In the genomic region with DNA sequence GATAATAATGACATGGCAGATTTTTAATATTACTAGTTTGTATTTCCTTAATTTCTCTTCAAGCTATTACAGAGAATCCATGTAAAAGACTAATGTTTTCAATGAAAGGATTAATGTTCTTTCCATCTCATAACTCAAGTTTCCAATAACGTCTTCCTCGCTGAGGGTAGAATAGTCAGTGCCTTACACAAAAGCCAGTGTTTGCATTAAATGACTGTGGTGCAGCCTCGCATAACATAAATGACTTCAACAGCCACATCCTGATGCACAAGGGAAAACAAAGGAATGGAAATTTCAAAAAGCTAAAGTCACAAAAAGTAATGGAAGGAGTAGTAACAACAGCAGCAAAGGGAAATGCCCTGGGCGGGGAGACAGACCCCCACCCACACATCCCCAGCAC, we compare ENCODE assay signal across 20 cellular contexts.
DNase-seq lines count a peak whose midpoint lies in the region; ATAC-seq, FAIRE-seq and TF ChIP-seq lines count a peak whose summit lies in the region.
"Had no signal": no experiment of that assay in that cellular context is flagged by ENCODE, and none has a peak within 500 bp of the region (broad histone marks: within the 10 kb centered on the region; RNA-seq: fewer than 3 reads in every experiment).

No MANE protein-coding gene starts in this region.

- H3K36me3 ChIP-seq in astrocyte (ENCODE audit: insufficient read depth, low read length), result no peaks in the 10 kb centered on the region

- peak; percentile 23 for FAIRE-seq in astrocyte (lab: Jason Lieb, UNC)
- FAIRE-seq: GM12892 had no signal

- H3K36me3 Mint-ChIP-seq in activated CD4-positive, alpha-beta memory T cell treated with anti-CD3 and anti-CD28 coated beads for 36 hours, result peaks cover 17% of the 10 kb centered on the region
- H3K36me3 Mint-ChIP-seq in activated CD4-positive, alpha-beta memory T cell treated with anti-CD3 and anti-CD28 coated beads, Interleukin-2, amount 10 ng/mL, durations not matched to agents 7 days and 5 days (ENCODE audit: low read depth), result peaks cover 69% of the 10 kb centered on the region
- H3K36me3 Mint-ChIP-seq in astrocyte (ENCODE audit: low read depth, unreplicated experiment), result peaks cover 19% of the 10 kb centered on the region
- peaks cover 45 to 57% of the 10 kb centered on the region in 2 donors for H3K36me3 Mint-ChIP-seq in stimulated activated naive B cell treated with anti-CD40 and anti-IgM and Interleukin-4, amounts not matched to agents 10 μg/mL and 1 μg/mL and 100 μg/mL, for 72 hours

- no peak for ATAC-seq in stimulated activated naive B cell treated with anti-CD40 and anti-IgM and Interleukin-4, amounts not matched to agents 10 μg/mL and 1 μg/mL and 100 μg/mL, for 72 hours (replicated peaks)
- ATAC-seq in sciatic nerve, result no peak
- ATAC-seq: HCT116 had no signal

- H4K20me1 ChIP-seq in astrocyte (ENCODE audit: insufficient read depth, low read length), result peaks cover 4% of the 10 kb centered on the region

- no peak overlapping the region for H2AFZ ChIP-seq in astrocyte (ENCODE audit: low read depth, low read length)
- H2AFZ ChIP-seq: GM23248 had no signal

- no peak for TF ChIP-seq CTCF in astrocyte (IDR thresholded peaks at IDR 0.05; ENCODE audit: insufficient read depth, low read depth, low read length)

- peaks cover 14% of the 10 kb centered on the region for H3K79me2 ChIP-seq in astrocyte (ENCODE audit: insufficient read depth, low read length)

- no peaks in the 10 kb centered on the region for H3K27me3 Mint-ChIP-seq in activated CD4-positive, alpha-beta memory T cell treated with anti-CD3 and anti-CD28 coated beads for 36 hours
- no peaks in the 10 kb centered on the region for H3K27me3 Mint-ChIP-seq in activated CD4-positive, alpha-beta memory T cell treated with anti-CD3 and anti-CD28 coated beads, Interleukin-2, amount 10 ng/mL, durations not matched to agents 7 days and 5 days
- no peaks in the 10 kb centered on the region for H3K27me3 Mint-ChIP-seq in astrocyte (ENCODE audit: low read depth, unreplicated experiment)
- no peaks in the 10 kb centered on the region for H3K27me3 Mint-ChIP-seq in stimulated activated naive B cell treated with anti-CD40 and anti-IgM and Interleukin-4, amounts not matched to agents 10 μg/mL and 1 μg/mL and 100 μg/mL, for 72 hours

- intact Hi-C loops in activated CD4-positive, alpha-beta memory T cell treated with anti-CD3 and anti-CD28 coated beads for 36 hours (cut with micrococcal nuclease), result no loop called here
- intact Hi-C loops in sciatic nerve (cut with DNase I), result no loop called here

- H3K4me1 ChIP-seq in astrocyte (ENCODE audit: insufficient read depth, low read length), result peaks cover 11% of the 10 kb centered on the region

- H3K4me1 Mint-ChIP-seq in activated CD4-positive, alpha-beta memory T cell treated with anti-CD3 and anti-CD28 coated beads for 36 hours (ENCODE audit: low read depth), result peaks cover 57% of the 10 kb centered on the region
- peaks cover 54% of the 10 kb centered on the region for H3K4me1 Mint-ChIP-seq in activated CD4-positive, alpha-beta memory T cell treated with anti-CD3 and anti-CD28 coated beads, Interleukin-2, amount 10 ng/mL, durations not matched to agents 7 days and 5 days
- peaks cover 26% of the 10 kb centered on the region for H3K4me1 Mint-ChIP-seq in astrocyte (ENCODE audit: low read depth, unreplicated experiment)
- H3K4me1 Mint-ChIP-seq in stimulated activated naive B cell treated with anti-CD40 and anti-IgM and Interleukin-4, amounts not matched to agents 10 μg/mL and 1 μg/mL and 100 μg/mL, for 72 hours, result peaks cover 11 to 16% of the 10 kb centered on the region in 2 donors

- H3K9ac ChIP-seq in astrocyte (ENCODE audit: low read length), result no peak overlapping the region
- H3K9ac ChIP-seq: GM23248 had no signal

- H3K9me3 ChIP-seq in astrocyte (ENCODE audit: insufficient read depth, low read depth, low read length), result no peaks in the 10 kb centered on the region

- DNase-seq in activated CD4-positive, alpha-beta memory T cell treated with anti-CD3 and anti-CD28 coated beads for 36 hours, result no peak
- DNase-seq in activated CD4-positive, alpha-beta memory T cell treated with anti-CD3 and anti-CD28 coated beads, Interleukin-2, amount 10 ng/mL, durations not matched to agents 7 days and 5 days, result no peak
- DNase-seq in NCI-H526 treated with DMSO at 0.1 percent for 48 hours (lab: John Stamatoyannopoulos, UW) (peak; percentile 49), astrocyte (ENCODE audit: low read depth) (no peak), sciatic nerve (ENCODE audit: low spot score) (no peak), CD1c-positive myeloid dendritic cell (ENCODE audit: extremely low spot score) (no peak), NCI-H2171 treated with DMSO at 0.1 percent for 48 hours (lab: John Stamatoyannopoulos, UW) (no peak)
- no peak for DNase-seq in stimulated activated naive B cell treated with anti-CD40 and anti-IgM and Interleukin-4, amounts not matched to agents 10 μg/mL and 1 μg/mL and 100 μg/mL, for 72 hours
- DNase-seq: DMS 273 treated with DMSO at 0.1 percent for 48 hours, GF-D8, GM23248, KG1, NCI-H1417 treated with DMSO at 0.1 percent for 48 hours, NCI-H1930, NCI-H2171, NCI-H446 treated with DMSO at 0.1 percent for 48 hours, NCI-H774 had no signal

- no peak overlapping the region for H3K27ac Mint-ChIP-seq in activated CD4-positive, alpha-beta memory T cell treated with anti-CD3 and anti-CD28 coated beads for 36 hours
- no peak overlapping the region for H3K27ac Mint-ChIP-seq in activated CD4-positive, alpha-beta memory T cell treated with anti-CD3 and anti-CD28 coated beads, Interleukin-2, amount 10 ng/mL, durations not matched to agents 7 days and 5 days
- no peak overlapping the region for H3K27ac Mint-ChIP-seq in astrocyte (ENCODE audit: unreplicated experiment)
- peak overlapping the region; percentile 6 for H3K27ac Mint-ChIP-seq in stimulated activated naive B cell treated with anti-CD40 and anti-IgM and Interleukin-4, amounts not matched to agents 10 μg/mL and 1 μg/mL and 100 μg/mL, for 72 hours

- no peak overlapping the region for H3K4me2 ChIP-seq in astrocyte (ENCODE audit: low read length)

- H3K27ac ChIP-seq in astrocyte (ENCODE audit: low read depth, low read length), result no peak overlapping the region
- H3K27ac ChIP-seq: GM23248, RWPE1 had no signal

- H3K27me3 ChIP-seq in astrocyte (ENCODE audit: insufficient read depth, low read length), result no peaks in the 10 kb centered on the region

- no peak overlapping the region for H3K4me3 ChIP-seq in astrocyte (ENCODE audit: insufficient read depth, low read depth, low read length)
- H3K4me3 ChIP-seq: GM23248 had no signal

- CTCF ChIA-PET in activated CD4-positive, alpha-beta memory T cell treated with anti-CD3 and anti-CD28 coated beads for 36 hours (lab: Charles Lee), result no interaction called here
- CTCF ChIA-PET in activated CD4-positive, alpha-beta memory T cell treated with anti-CD3 and anti-CD28 coated beads, Interleukin-2, amount 10 ng/mL, durations not matched to agents 7 days and 5 days (lab: Charles Lee), result no interaction called here

- H3K9me3 Mint-ChIP-seq in activated CD4-positive, alpha-beta memory T cell treated with anti-CD3 and anti-CD28 coated beads for 36 hours, result no peaks in the 10 kb centered on the region
- peaks cover 12% of the 10 kb centered on the region for H3K9me3 Mint-ChIP-seq in activated CD4-positive, alpha-beta memory T cell treated with anti-CD3 and anti-CD28 coated beads, Interleukin-2, amount 10 ng/mL, durations not matched to agents 7 days and 5 days
- H3K9me3 Mint-ChIP-seq in astrocyte (ENCODE audit: unreplicated experiment), result peaks cover 7% of the 10 kb centered on the region
- H3K9me3 Mint-ChIP-seq in stimulated activated naive B cell treated with anti-CD40 and anti-IgM and Interleukin-4, amounts not matched to agents 10 μg/mL and 1 μg/mL and 100 μg/mL, for 72 hours, result peaks cover 0 to 3% of the 10 kb centered on the region in 2 donors

- POLR2A ChIA-PET in activated CD4-positive, alpha-beta memory T cell treated with anti-CD3 and anti-CD28 coated beads for 36 hours (lab: Charles Lee), result interaction anchor here (0.6 to 1.0 kb wide), 3 partner anchors 10 to 707 kb away, joined by 3 to 7 read pairs (median 3); no protein-coding TSS in a partner anchor
- POLR2A ChIA-PET in activated CD4-positive, alpha-beta memory T cell treated with anti-CD3 and anti-CD28 coated beads, Interleukin-2, amount 10 ng/mL, durations not matched to agents 7 days and 5 days (lab: Charles Lee), result no interaction called here

- peak overlapping the region; percentile 23 for H3K4me3 Mint-ChIP-seq in activated CD4-positive, alpha-beta memory T cell treated with anti-CD3 and anti-CD28 coated beads for 36 hours
- H3K4me3 Mint-ChIP-seq in activated CD4-positive, alpha-beta memory T cell treated with anti-CD3 and anti-CD28 coated beads, Interleukin-2, amount 10 ng/mL, durations not matched to agents 7 days and 5 days, result no peak overlapping the region
- H3K4me3 Mint-ChIP-seq in astrocyte (ENCODE audit: unreplicated experiment), result no peak overlapping the region
- no peak overlapping the region for H3K4me3 Mint-ChIP-seq in stimulated activated naive B cell treated with anti-CD40 and anti-IgM and Interleukin-4, amounts not matched to agents 10 μg/mL and 1 μg/mL and 100 μg/mL, for 72 hours
